Comparison of ENCODE assay signal across 9 cellular contexts in genomic region chr2:240060977-240061591, GRCh38. TPM values are rescaled to one million over a fixed set of nuclear protein-coding genes. Genes with fewer than 3 reads are reported as not detected.
A peak's percentile ranks its signal among the peaks of the same experiment; 100 is the strongest.
DNase-seq lines count a peak whose midpoint lies in the region; ATAC-seq and TF ChIP-seq lines count a peak whose summit lies in the region.
"Had no signal": no experiment of that assay in that cellular context is flagged by ENCODE, and none has a peak within 500 bp of the region (broad histone marks: within the 10 kb centered on the region; RNA-seq: fewer than 3 reads in every experiment).

No MANE protein-coding gene starts in this region.

- no peaks in the 10 kb centered on the region for H3K4me1 ChIP-seq in SJCRH30

- ATAC-seq in HG03108 (IDR thresholded peaks at IDR 0.05; ENCODE audit: unreplicated experiment) (no peak), HG03571 (IDR thresholded peaks at IDR 0.05; ENCODE audit: unreplicated experiment) (no peak)

- no peak overlapping the region for H3K4me3 ChIP-seq in Jurkat, Clone E6-1 (ENCODE audit: low read length)
- no peak overlapping the region for H3K4me3 ChIP-seq in SJCRH30
- no peak overlapping the region for H3K4me3 ChIP-seq in brain microvascular endothelial cell (ENCODE audit: low read depth, low read length)

- in situ Hi-C loops in brain microvascular endothelial cell (cut with HindIII; ENCODE audit: low pct_ligation_motif_present, low sequenced_read_pairs): no loop called here

- H3K36me3 ChIP-seq in SJCRH30 (no peaks in the 10 kb centered on the region), brain microvascular endothelial cell (replicated peaks) (no peaks in the 10 kb centered on the region)

- H3K27ac ChIP-seq in SJCRH30 (no peak overlapping the region), brain microvascular endothelial cell (no peak overlapping the region)

- 0 out of 2 replicates have a peak, but pooled peaks cover 2% of the 10 kb centered on the region for H3K9me3 ChIP-seq in SJCRH30 (replicated peaks)

- TF ChIP-seq CTCF in brain microvascular endothelial cell (IDR thresholded peaks at IDR 0.05; ENCODE audit: low read depth, low read length, missing control alignments): peak; percentile 70

- H3K27me3 ChIP-seq in SJCRH30: peaks cover 6% of the 10 kb centered on the region
- H3K27me3 ChIP-seq in brain microvascular endothelial cell (replicated peaks): no peaks in the 10 kb centered on the region

- peak; percentile 68 for DNase-seq in ELR (ENCODE audit: low read depth)
- peak; percentile 49 for DNase-seq in Jurkat, Clone E6-1 (ENCODE audit: low read depth, low spot score)
- peak; percentile 41 to 75 for DNase-seq in SJCRH30
- peak; percentile 65 for DNase-seq in brain microvascular endothelial cell
- peak; percentile 57 for DNase-seq in iris pigment epithelial cell (ENCODE audit: low read depth)
- DNase-seq in stimulated activated CD4-positive, alpha-beta T cell treated with anti-CD3 and anti-CD28 coated beads, Interleukin-4, amount 100 ng/mL, for 24 hours: peak; percentile 63

RNA-seq across cellular contexts. Expression of gene OR6B3, which starts 7.8 kb away (rescaled TPM):
- not detected for polyA plus RNA-seq in Jurkat, Clone E6-1 (2012; ENCODE audit: insufficient read depth, insufficient read length)
- not detected in 2 replicates for total RNA-seq in SJCRH30 (2014; rRNA removed; shearing (Covaris generic))
- total RNA-seq: subcutaneous adipose tissue had no signal

RNA-seq across cellular contexts. Expression of gene OR6B2, which starts 30.9 kb away (rescaled TPM):
- not detected for polyA plus RNA-seq in Jurkat, Clone E6-1 (2012; ENCODE audit: insufficient read depth, insufficient read length)
- total RNA-seq in SJCRH30 (2014; rRNA removed; shearing (Covaris generic)): not detected in 2 replicates
- total RNA-seq: subcutaneous adipose tissue had no signal

RNA-seq across cellular contexts. Expression of gene NDUFA10, which starts 35.9 kb away (rescaled TPM):
- polyA plus RNA-seq in Jurkat, Clone E6-1 (2012; ENCODE audit: insufficient read depth, insufficient read length): 130 TPM
- total RNA-seq in SJCRH30 (2014; rRNA removed; shearing (Covaris generic)): 146 and 171 TPM in 2 replicates
